ENCODE assay signal across 16 cellular contexts in genomic region chr14:32744811-32745445, GRCh38.
A peak's percentile ranks its signal among the peaks of the same experiment; 100 is the strongest.
DNase-seq lines count a peak whose midpoint lies in the region; ATAC-seq and TF ChIP-seq lines count a peak whose summit lies in the region.
"Had no signal": no experiment of that assay in that cellular context is flagged by ENCODE, and none has a peak within 500 bp of the region (broad histone marks: within the 10 kb centered on the region; RNA-seq: fewer than 3 reads in every experiment).

No MANE protein-coding gene starts in this region.

- intact Hi-C loops in MCF 10A (cut with micrococcal nuclease): no loop called here
- intact Hi-C loops in breast epithelium (cut with DNase I; ENCODE audit: low total_unique reads): no loop called here
- intact Hi-C loops in aorta (cut with DNase I): no loop called here

- no peak overlapping the region for H3K27ac ChIP-seq in breast epithelium
- H3K27ac ChIP-seq in aorta (ENCODE audit: low read depth in 1 of 2, low read length in 2 of 2): no peak overlapping the region

- H3K27me3 Mint-ChIP-seq in MCF 10A (ENCODE audit: insufficient read depth, unreplicated experiment) (no peaks in the 10 kb centered on the region), mesothelial cell of epicardium (ENCODE audit: low read depth) (no peaks in the 10 kb centered on the region)
- H3K27me3 Mint-ChIP-seq: B cell; CD4-positive, alpha-beta T cell had no signal

- no peak for TF ChIP-seq CTCF in MCF 10A (IDR thresholded peaks at IDR 0.05; ENCODE audit: unreplicated experiment)
- TF ChIP-seq CTCF in breast epithelium (IDR thresholded peaks at IDR 0.05): no peak
- no peak for TF ChIP-seq CTCF in epithelial cell of esophagus (IDR thresholded peaks at IDR 0.05; ENCODE audit: insufficient read depth, low read depth, low read length, missing control alignments)
- no peak for TF ChIP-seq CTCF in mesothelial cell of epicardium (IDR thresholded peaks at IDR 0.05; ENCODE audit: unreplicated experiment)

- H3K27ac Mint-ChIP-seq in MCF 10A (ENCODE audit: low read depth, unreplicated experiment) (peak overlapping the region; percentile 43), mesothelial cell of epicardium (peak overlapping the region; percentile 39)
- H3K27ac Mint-ChIP-seq: B cell; CD4-positive, alpha-beta T cell had no signal

- no peak overlapping the region for H3K4me3 ChIP-seq in breast epithelium
- no peak overlapping the region for H3K4me3 ChIP-seq in epithelial cell of esophagus (ENCODE audit: low read length)
- no peak overlapping the region for H3K4me3 ChIP-seq in aorta (ENCODE audit: low read length in 2 of 2)
- H3K4me3 ChIP-seq: HAP-1 had no signal

- POLR2A ChIA-PET in MCF 10A (lab: Yijun Ruan, JAX): interaction anchor here (1.1 kb wide), 1 partner anchor 20 kb away, joined by 3 read pairs; no protein-coding TSS in a partner anchor

- no peak for ATAC-seq in aorta (ENCODE audit: low FRiP score)

- BruUV-seq in MCF 10A (replicated peaks; lab: Mats Ljungman, UMichigan): no TSS peak

- WGBS in aorta, 2 donors: 7 to 11% methylated on average over 2 of the region's 2 CpGs

- CTCF ChIA-PET in MCF 10A (lab: Yijun Ruan, JAX): no interaction called here

- TF ChIP-seq POLR2A in breast epithelium (IDR thresholded peaks at IDR 0.05): no peak

- H3K36me3 Mint-ChIP-seq in MCF 10A (ENCODE audit: insufficient read depth, unreplicated experiment): no peaks in the 10 kb centered on the region
- peaks cover 5% of the 10 kb centered on the region for H3K36me3 Mint-ChIP-seq in mesothelial cell of epicardium

- H3K9me3 ChIP-seq in breast epithelium (no peaks in the 10 kb centered on the region), aorta (ENCODE audit: control insufficient read depth, low read length) (no peaks in the 10 kb centered on the region)
- H3K9me3 ChIP-seq: HAP-1 had no signal

- H3K27me3 ChIP-seq in breast epithelium: no peaks in the 10 kb centered on the region
- H3K27me3 ChIP-seq in aorta (ENCODE audit: control insufficient read depth in 1 of 2, insufficient read depth in 2 of 2, low read length in 1 of 2): no peaks in the 10 kb centered on the region

- no peak overlapping the region for H3K4me3 Mint-ChIP-seq in MCF 10A (ENCODE audit: unreplicated experiment)
- no peak overlapping the region for H3K4me3 Mint-ChIP-seq in mesothelial cell of epicardium
- H3K4me3 Mint-ChIP-seq: B cell; CD4-positive, alpha-beta T cell had no signal

- H3K4me1 ChIP-seq in breast epithelium: no peaks in the 10 kb centered on the region
- peaks cover 0 to 7% of the 10 kb centered on the region in 2 donors for H3K4me1 ChIP-seq in aorta (ENCODE audit: control insufficient read depth in 1 of 2, insufficient read depth in 2 of 2, low read length in 2 of 2)

- DNase-seq in MCF 10A (ENCODE audit: unreplicated experiment) (no peak), breast epithelium (ENCODE audit: low spot score in 2 of 2) (no peak), NCI-H226 (peak; percentile 17), epithelial cell of esophagus (ENCODE audit: low read depth) (peak; percentile 52), mesothelial cell of epicardium (ENCODE audit: low spot score in 2 of 2, unreplicated experiment in 2 of 2) (no peak), aorta (no peak)
- no peak for DNase-seq in activated CD4-positive, alpha-beta T cell treated with anti-CD3 and anti-CD28 coated beads, Interleukin-2, amount 50 U/mL, for 4 hours
- DNase-seq: 8988T; ACHN; C1 segment of cervical spinal cord; CD4-positive, alpha-beta T cell; DMS79; EL; GOT3 had no signal

- H3K9me3 Mint-ChIP-seq in MCF 10A (ENCODE audit: unreplicated experiment) (no peaks in the 10 kb centered on the region), mesothelial cell of epicardium (peaks cover 25% of the 10 kb centered on the region)

- H3K36me3 ChIP-seq in breast epithelium (no peaks in the 10 kb centered on the region), aorta (ENCODE audit: control insufficient read depth in 1 of 2, insufficient read depth in 2 of 2, low read length in 1 of 2) (peaks cover 2 to 4% of the 10 kb centered on the region in 2 donors)
- H3K36me3 ChIP-seq: HAP-1 had no signal

- H3K4me1 Mint-ChIP-seq in MCF 10A (ENCODE audit: insufficient read depth, unreplicated experiment) (peaks cover 10% of the 10 kb centered on the region), mesothelial cell of epicardium (peaks cover 9% of the 10 kb centered on the region)
- H3K4me1 Mint-ChIP-seq: B cell had no signal

Comparison
In these comparisons a context has a peak if more than half of its experiments do, and no peak if none do; other contexts are left out.
1. DNase-seq: peak in NCI-H226 (single experiment) and epithelial cell of esophagus (single experiment); none in MCF 10A (single experiment), breast epithelium (0 of 2), mesothelial cell of epicardium (0 of 2), aorta (0 of 2) and activated CD4-positive, alpha-beta T cell treated with anti-CD3 and anti-CD28 coated beads, Interleukin-2, amount 50 U/mL, for 4 hours (0 of 2).